In genomic region chr10:17430647-17431355, GRCh38 we compare ENCODE assay signal across 8 cellular contexts. TPM values are rescaled to one million over a fixed set of nuclear protein-coding genes. Genes with fewer than 3 reads are reported as not detected.
DNase-seq lines count a peak whose midpoint lies in the region; ATAC-seq, FAIRE-seq and TF ChIP-seq lines count a peak whose summit lies in the region.

No MANE protein-coding gene starts in this region.

- no TSS peak for BruUV-seq in A673 (replicated peaks; lab: Mats Ljungman, UMichigan)
- no TSS peak for BruUV-seq in endothelial cell of umbilical vein (replicated peaks; lab: Mats Ljungman, UMichigan)

- no peaks in the 10 kb centered on the region for H3K36me3 ChIP-seq in A673 (ENCODE audit: insufficient read depth, low read length, poor library complexity, severe bottlenecking)
- H3K36me3 ChIP-seq in endothelial cell of umbilical vein (ENCODE audit: control insufficient read depth in 2 of 2, extremely low read depth in 1 of 2, insufficient read depth in 2 of 2, low read length in 2 of 2): no peaks in the 10 kb centered on the region

- intact Hi-C loops in A673 (cut with micrococcal nuclease; ENCODE audit: unreplicated experiment) (loop anchor here (2.0 to 5.0 kb wide), 3 partner anchors 144 to 604 kb away; no protein-coding TSS in a partner anchor), endothelial cell of umbilical vein (cut with micrococcal nuclease) (loop anchor here (1.0 to 10.0 kb wide), 6 partner anchors 80 to 602 kb away; no protein-coding TSS in a partner anchor)

- H3K4me3 ChIP-seq in A673 (ENCODE audit: low read depth, low read length, poor library complexity, severe bottlenecking) (no peak overlapping the region), endothelial cell of umbilical vein (replicated peaks in 1 of 3; ENCODE audit: insufficient read depth in 1 of 3, low read depth in 1 of 3, low read length in 3 of 3) (no peak overlapping the region)

- no peaks in the 10 kb centered on the region for H3K4me1 ChIP-seq in A673 (ENCODE audit: insufficient read depth, low read length, poor library complexity, severe bottlenecking)
- peaks cover 22% of the 10 kb centered on the region for H3K4me1 ChIP-seq in endothelial cell of umbilical vein (ENCODE audit: control insufficient read depth, extremely low read depth, insufficient read depth, low read length)

- peak; percentile 62 for FAIRE-seq in endothelial cell of umbilical vein (lab: Jason Lieb, UNC)

- dilution Hi-C loops in endothelial cell of umbilical vein (cut with MboI; ENCODE audit: extremely low pct_ligation_motif_present, low sequenced_read_pairs): no loop called here

- peak; percentile 91 for TF ChIP-seq CTCF in A673 (conservative IDR thresholded peaks at IDR 0.05; ENCODE audit: low read depth, low read length)
- TF ChIP-seq CTCF in GM12873 (IDR thresholded peaks at IDR 0.05; ENCODE audit: insufficient read depth, low read depth, low read length, missing control alignments): peak; percentile 83
- TF ChIP-seq CTCF in endothelial cell of umbilical vein (IDR thresholded peaks at IDR 0.05; ENCODE audit: extremely low read depth in 1 of 2, insufficient read depth in 1 of 2, low read depth in 1 of 2, low read length in 2 of 2): peak; percentile 84 to 90

- CTCF ChIA-PET in A673 (lab: Charles Lee): no interaction called here
- CTCF ChIA-PET in endothelial cell of umbilical vein (lab: Charles Lee): interaction anchor here (1.1 to 3.5 kb wide), 5 partner anchors 10 to 148 kb away, joined by 3 to 22 read pairs (median 9); no protein-coding TSS in a partner anchor

- TF ChIP-seq POLR2A in endothelial cell of umbilical vein (IDR thresholded peaks at IDR 0.05; ENCODE audit: low read depth, low read length): no peak

- H3K27me3 ChIP-seq in A673 (replicated peaks; ENCODE audit: insufficient read depth, low read depth, low read length, poor library complexity) (peaks cover 26% of the 10 kb centered on the region), endothelial cell of umbilical vein (ENCODE audit: control insufficient read depth in 2 of 2, insufficient read depth in 2 of 2, low read length in 2 of 2) (no peaks in the 10 kb centered on the region)

- no peak for ATAC-seq in stimulated activated naive CD8-positive, alpha-beta T cell treated with anti-CD3 and anti-CD28 coated beads, Interleukin-15, amount 100 ng/mL, for 72 hours
- ATAC-seq in GM18858 (IDR thresholded peaks at IDR 0.05; ENCODE audit: unreplicated experiment): no peak

- H3K9me3 ChIP-seq in A673 (ENCODE audit: low read depth, low read length, poor library complexity, severe bottlenecking) (no peaks in the 10 kb centered on the region), endothelial cell of umbilical vein (replicated peaks; ENCODE audit: control insufficient read depth, insufficient read depth, low read length) (no peaks in the 10 kb centered on the region)

- DNase-seq in A673 (ENCODE audit: low spot score) (peak; percentile 78), NCI-H526 (lab: John Stamatoyannopoulos, UW) (peak; percentile 35 to 72), endothelial cell of umbilical vein (ENCODE audit: low read depth, low spot score) (peak; percentile 87), mucosa of gallbladder (ENCODE audit: low spot score) (peak; percentile 70)
- DNase-seq in activated CD8-positive, alpha-beta memory T cell treated with anti-CD3 and anti-CD28 coated beads for 24 hours: peak; percentile 83
- DNase-seq in stimulated activated naive CD8-positive, alpha-beta T cell treated with anti-CD3 and anti-CD28 coated beads, Interleukin-15, amount 100 ng/mL, for 72 hours: peak; percentile 29 to 31

- peaks cover 49% of the 10 kb centered on the region for H3K4me1 Mint-ChIP-seq in stimulated activated naive CD8-positive, alpha-beta T cell treated with anti-CD3 and anti-CD28 coated beads, Interleukin-15, amount 100 ng/mL, for 72 hours

- H2AFZ ChIP-seq in endothelial cell of umbilical vein (ENCODE audit: low read depth, low read length): peak overlapping the region; percentile 60

- H3K27me3 Mint-ChIP-seq in stimulated activated naive CD8-positive, alpha-beta T cell treated with anti-CD3 and anti-CD28 coated beads, Interleukin-15, amount 100 ng/mL, for 72 hours: no peaks in the 10 kb centered on the region

- POLR2A ChIA-PET in A673 (lab: Charles Lee; ENCODE audit: low non-redundant PET): no interaction called here
- POLR2A ChIA-PET in endothelial cell of umbilical vein (lab: Charles Lee): no interaction called here

- H4K20me1 ChIP-seq in endothelial cell of umbilical vein (replicated peaks; ENCODE audit: control insufficient read depth, extremely low read depth, insufficient read depth, low read length): no peaks in the 10 kb centered on the region

- H3K4me3 Mint-ChIP-seq in stimulated activated naive CD8-positive, alpha-beta T cell treated with anti-CD3 and anti-CD28 coated beads, Interleukin-15, amount 100 ng/mL, for 72 hours: no peak overlapping the region

- H3K27ac Mint-ChIP-seq in stimulated activated naive CD8-positive, alpha-beta T cell treated with anti-CD3 and anti-CD28 coated beads, Interleukin-15, amount 100 ng/mL, for 72 hours: no peak overlapping the region

- H3K27ac ChIP-seq in A673 (ENCODE audit: low read depth, low read length, poor library complexity, severe bottlenecking): no peak overlapping the region
- H3K27ac ChIP-seq in endothelial cell of umbilical vein (ENCODE audit: insufficient read depth, low read depth, low read length): no peak overlapping the region

- H3K4me2 ChIP-seq in endothelial cell of umbilical vein (ENCODE audit: insufficient read depth, low read length): peak overlapping the region; percentile 36

- H3K9me1 ChIP-seq in endothelial cell of umbilical vein (replicated peaks; ENCODE audit: control insufficient read depth, extremely low read depth, insufficient read depth, low read length): no peaks in the 10 kb centered on the region

- no peak overlapping the region for H3K9ac ChIP-seq in endothelial cell of umbilical vein (replicated peaks; ENCODE audit: extremely low read depth, insufficient read depth, low read length)

- no peaks in the 10 kb centered on the region for H3K79me2 ChIP-seq in endothelial cell of umbilical vein (ENCODE audit: control insufficient read depth, insufficient read depth, low read length)

- no peaks in the 10 kb centered on the region for H3K9me3 Mint-ChIP-seq in stimulated activated naive CD8-positive, alpha-beta T cell treated with anti-CD3 and anti-CD28 coated beads, Interleukin-15, amount 100 ng/mL, for 72 hours

TF ChIP-seq in endothelial cell of umbilical vein, 7 proteins besides CTCF, POLR2A, EP300 and RAD21:
- no peak for TF ChIP-seq MYC (IDR thresholded peaks at IDR 0.05; ENCODE audit: low read depth, low read length)
- TF ChIP-seq GATA2 (IDR thresholded peaks at IDR 0.05; ENCODE audit: insufficient read depth, insufficient read length, low read depth, low read length): no peak
- TF ChIP-seq JUN (IDR thresholded peaks at IDR 0.05; ENCODE audit: borderline replicate concordance, insufficient read depth, insufficient read length, low read depth): no peak
- TF ChIP-seq FOS (IDR thresholded peaks at IDR 0.05; ENCODE audit: borderline replicate concordance, insufficient read depth, low read length): no peak
- TF ChIP-seq POLR2AphosphoS5 (IDR thresholded peaks at IDR 0.05; ENCODE audit: insufficient read depth, low read depth, low read length): no peak
- TF ChIP-seq EZH2 (IDR thresholded peaks at IDR 0.05; ENCODE audit: borderline replicate concordance, low read depth, low read length, severe bottlenecking): no peak
- no peak for TF ChIP-seq MAX (IDR thresholded peaks at IDR 0.05; ENCODE audit: insufficient read depth, insufficient read length)

RNA-seq across cellular contexts. Expression of gene ST8SIA6, which starts 23.6 kb away (rescaled TPM):
- not detected in 2 replicates for total RNA-seq in A673 (2021)
- 0.35 and 0.51 TPM in 2 replicates for total RNA-seq in endothelial cell of umbilical vein
- 0.40 TPM in 2 replicates for polyA plus RNA-seq in endothelial cell of umbilical vein
- 0.40 and 0.42 TPM in 2 replicates for polyA plus RNA-seq in endothelial cell of umbilical vein (2011; cell fraction: cytosol; rRNA removed)
- polyA plus RNA-seq in endothelial cell of umbilical vein (2011; cell fraction: nucleus; rRNA removed): 0.24 and 0.49 TPM in 2 replicates
- 0.21 and 0.34 TPM in 2 replicates for polyA plus RNA-seq in endothelial cell of umbilical vein (2012)
- polyA minus RNA-seq in endothelial cell of umbilical vein: 0.44 and 0.70 TPM in 2 replicates
- polyA minus RNA-seq in endothelial cell of umbilical vein (2011; cell fraction: cytosol; rRNA and poly(A)+ RNA removed): not detected
- 0.43 and 0.82 TPM in 2 replicates for polyA minus RNA-seq in endothelial cell of umbilical vein (2011; cell fraction: nucleus; rRNA and poly(A)+ RNA removed)
- 0.92 TPM for total RNA-seq in mucosa of gallbladder

Comparison
In these comparisons a context has a peak if more than half of its experiments do, and no peak if none do; other contexts are left out.
1. DNase-seq: peak in every context shown above with its lines; median percentile 87 in endothelial cell of umbilical vein; 83 in activated CD8-positive, alpha-beta memory T cell treated with anti-CD3 and anti-CD28 coated beads for 24 hours; 78 in A673; 70 in mucosa of gallbladder; 54 in NCI-H526; 30 in stimulated activated naive CD8-positive, alpha-beta T cell treated with anti-CD3 and anti-CD28 coated beads, Interleukin-15, amount 100 ng/mL, for 72 hours.